Comparison of ENCODE assay signal across 8 cellular contexts in genomic region chr14:102500190-102500661, GRCh38. TPM values are rescaled to one million over a fixed set of nuclear protein-coding genes. Genes with fewer than 3 reads are reported as not detected.
DNase-seq lines count a peak whose midpoint lies in the region; ATAC-seq and TF ChIP-seq lines count a peak whose summit lies in the region.

No MANE protein-coding gene starts in this region.

- peaks cover 4 to 16% of the 10 kb centered on the region in 2 donors for H3K36me3 Mint-ChIP-seq in CD4-positive, alpha-beta memory T cell
- no peaks in the 10 kb centered on the region for H3K36me3 Mint-ChIP-seq in WTC11
- H3K36me3 Mint-ChIP-seq in glutamatergic neuron (ENCODE audit: unreplicated experiment), result peaks cover 5% of the 10 kb centered on the region

- H3K4me3 ChIP-seq in CD4-positive, alpha-beta memory T cell (ENCODE audit: low read length in 2 of 2), result no peak overlapping the region
- no peak overlapping the region for H3K4me3 ChIP-seq in fibroblast of mammary gland (ENCODE audit: control insufficient read depth, low read depth, low read length)

- TF ChIP-seq CTCF in WTC11 (IDR thresholded peaks at IDR 0.05), result no peak
- TF ChIP-seq CTCF in fibroblast of mammary gland (conservative IDR thresholded peaks at IDR 0.05; ENCODE audit: control insufficient read depth, insufficient read depth, low read depth, low read length), result no peak
- no peak for TF ChIP-seq CTCF in glutamatergic neuron (IDR thresholded peaks at IDR 0.05; ENCODE audit: partially characterized antibody, unreplicated experiment)
- no peak for TF ChIP-seq CTCF in GM10266 (IDR thresholded peaks at IDR 0.05; ENCODE audit: control insufficient read depth, insufficient read depth, low read depth, missing control alignments)

- peak overlapping the region; percentile 64 to 91 (median 82) for H3K27ac Mint-ChIP-seq in CD4-positive, alpha-beta memory T cell
- H3K27ac Mint-ChIP-seq in WTC11 (peak overlapping the region; percentile 80), glutamatergic neuron (ENCODE audit: unreplicated experiment) (no peak overlapping the region)

- no peaks in the 10 kb centered on the region for H3K27me3 ChIP-seq in CD4-positive, alpha-beta memory T cell (ENCODE audit: insufficient read depth, low read length)

- H3K4me1 Mint-ChIP-seq in CD4-positive, alpha-beta memory T cell, result peaks cover 9 to 14% (median 10%) of the 10 kb centered on the region in 4 donors
- H3K4me1 Mint-ChIP-seq in WTC11 (no peaks in the 10 kb centered on the region), glutamatergic neuron (ENCODE audit: low read depth, unreplicated experiment) (peaks cover 8% of the 10 kb centered on the region)

- intact Hi-C loops in CD4-positive, alpha-beta memory T cell (cut with micrococcal nuclease), result no loop called here

- H3K27ac ChIP-seq in CD4-positive, alpha-beta memory T cell (ENCODE audit: low read depth, low read length), result no peak overlapping the region

- no peak for ATAC-seq in WTC11

- POLR2A ChIA-PET in CD4-positive, alpha-beta memory T cell (lab: Charles Lee; ENCODE audit: partially characterized antibody), result interaction anchor here (0.6 kb wide), 1 partner anchor 15 kb away, joined by 3 read pairs; no protein-coding TSS in a partner anchor
- POLR2A ChIA-PET in WTC11 (lab: Charles Lee), result interaction anchor here (0.6 kb wide), 2 partner anchors 75 to 265 kb away, joined by 3 to 5 read pairs; no protein-coding TSS in a partner anchor

- H3K9me3 ChIP-seq in CD4-positive, alpha-beta memory T cell (ENCODE audit: control insufficient read depth in 1 of 2, low read length in 2 of 2), result no peaks in the 10 kb centered on the region

- no peaks in the 10 kb centered on the region for H3K9me3 Mint-ChIP-seq in CD4-positive, alpha-beta memory T cell
- H3K9me3 Mint-ChIP-seq in WTC11, result no peaks in the 10 kb centered on the region
- peaks cover 2% of the 10 kb centered on the region for H3K9me3 Mint-ChIP-seq in glutamatergic neuron (ENCODE audit: unreplicated experiment)

- no peak overlapping the region for H3K4me3 Mint-ChIP-seq in CD4-positive, alpha-beta memory T cell
- H3K4me3 Mint-ChIP-seq in WTC11 (no peak overlapping the region), glutamatergic neuron (ENCODE audit: unreplicated experiment) (no peak overlapping the region)

- CTCF ChIA-PET in CD4-positive, alpha-beta memory T cell (lab: Charles Lee; ENCODE audit: partially characterized antibody), result interaction anchor here (1.0 to 2.9 kb wide), 4 partner anchors 9 to 62 kb away, joined by 3 to 10 read pairs (median 4); partner anchors contain the start of gene ANKRD9
- CTCF ChIA-PET in WTC11 (lab: Charles Lee), result interaction anchor here (0.6 to 3.5 kb wide), 5 partner anchors 13 to 210 kb away, joined by 3 to 64 read pairs (median 5); no protein-coding TSS in a partner anchor

- H3K36me3 ChIP-seq in CD4-positive, alpha-beta memory T cell (ENCODE audit: insufficient read depth, low read length), result no peaks in the 10 kb centered on the region

- H3K27me3 Mint-ChIP-seq in CD4-positive, alpha-beta memory T cell, result no peaks in the 10 kb centered on the region
- no peaks in the 10 kb centered on the region for H3K27me3 Mint-ChIP-seq in WTC11 (ENCODE audit: low read depth)
- H3K27me3 Mint-ChIP-seq in glutamatergic neuron (ENCODE audit: unreplicated experiment), result peaks cover 3% of the 10 kb centered on the region

- peak in 3 of 5 donors; percentile 46 to 54 (median 48) for DNase-seq in CD4-positive, alpha-beta memory T cell
- DNase-seq in WTC11 (ENCODE audit: low spot score) (no peak), fibroblast of mammary gland (ENCODE audit: low read depth) (peak; percentile 94), pons (ENCODE audit: low spot score) (peak; percentile 43), glutamatergic neuron (no peak), NCI-H526 (lab: John Stamatoyannopoulos, UW) (no peak), GM10266 (ENCODE audit: extremely low spot score) (no peak)
- no peak for DNase-seq in activated CD4-positive, alpha-beta T cell treated with anti-CD3 and anti-CD28 coated beads, Interleukin-2, amount 50 U/mL, for 1 hour

- H3K4me1 ChIP-seq in CD4-positive, alpha-beta memory T cell (ENCODE audit: insufficient read depth, low read length), result peaks cover 10% of the 10 kb centered on the region

TF ChIP-seq in WTC11, 78 proteins besides CTCF, POLR2A, EP300 and RAD21 (continues in another document):
- TF ChIP-seq EMX1 (CRISPR knock-in tag; IDR thresholded peaks at IDR 0.05) (no peak), ATF2 (CRISPR knock-in tag; IDR thresholded peaks at IDR 0.05; ENCODE audit: borderline replicate concordance, low read depth) (no peak), ZNF263 (CRISPR knock-in tag; IDR thresholded peaks at IDR 0.05; ENCODE audit: low read depth) (no peak), ETV6 (CRISPR knock-in tag; IDR thresholded peaks at IDR 0.05) (no peak), ZNF671 (CRISPR knock-in tag; IDR thresholded peaks at IDR 0.05) (no peak), ZBTB21 (CRISPR knock-in tag; IDR thresholded peaks at IDR 0.05; ENCODE audit: borderline replicate concordance) (no peak), TP53 (CRISPR knock-in tag; IDR thresholded peaks at IDR 0.05) (no peak), ATF1 (CRISPR knock-in tag; IDR thresholded peaks at IDR 0.05) (no peak), FOXP4 (CRISPR knock-in tag; IDR thresholded peaks at IDR 0.05) (no peak), STAT6 (CRISPR knock-in tag; conservative IDR thresholded peaks at IDR 0.05; ENCODE audit: low read depth) (no peak)

RNA-seq across cellular contexts. Expression of gene ANKRD9, which starts 9.3 kb away (rescaled TPM):
- total RNA-seq in CD4-positive, alpha-beta memory T cell, result 1 to 10 TPM; 1.8 to 2.5 TPM
- polyA plus RNA-seq in CD4-positive, alpha-beta memory T cell, result under 1 TPM in 1 of 2 donors, not detected in 1; 0.69 TPM
- total RNA-seq in WTC11 (2021) (55.6 to 63.8 TPM (median 56.6 TPM) in 3 replicates), glutamatergic neuron (ENCODE audit: unreplicated experiment) (3.5 TPM)

Comparison
In these comparisons a context has a peak if more than half of its experiments do, and no peak if none do; other contexts are left out.
1. DNase-seq: peak in CD4-positive, alpha-beta memory T cell (3 of 5), fibroblast of mammary gland (single experiment) and pons (single experiment); none in WTC11 (single experiment), activated CD4-positive, alpha-beta T cell treated with anti-CD3 and anti-CD28 coated beads, Interleukin-2, amount 50 U/mL, for 1 hour (single experiment), glutamatergic neuron (single experiment), NCI-H526 (0 of 2) and GM10266 (single experiment).
2. RNA of gene ANKRD9, which starts 9.3 kb away (total RNA-seq): 55.6 to 63.8 TPM in WTC11; 3.5 TPM in glutamatergic neuron (single experiment) and 1.8 to 2.5 TPM in CD4-positive, alpha-beta memory T cell; every median in the first group is over 10 times any median in the second.